ENCODE assay signal across 9 cellular contexts in the genomic region with DNA sequence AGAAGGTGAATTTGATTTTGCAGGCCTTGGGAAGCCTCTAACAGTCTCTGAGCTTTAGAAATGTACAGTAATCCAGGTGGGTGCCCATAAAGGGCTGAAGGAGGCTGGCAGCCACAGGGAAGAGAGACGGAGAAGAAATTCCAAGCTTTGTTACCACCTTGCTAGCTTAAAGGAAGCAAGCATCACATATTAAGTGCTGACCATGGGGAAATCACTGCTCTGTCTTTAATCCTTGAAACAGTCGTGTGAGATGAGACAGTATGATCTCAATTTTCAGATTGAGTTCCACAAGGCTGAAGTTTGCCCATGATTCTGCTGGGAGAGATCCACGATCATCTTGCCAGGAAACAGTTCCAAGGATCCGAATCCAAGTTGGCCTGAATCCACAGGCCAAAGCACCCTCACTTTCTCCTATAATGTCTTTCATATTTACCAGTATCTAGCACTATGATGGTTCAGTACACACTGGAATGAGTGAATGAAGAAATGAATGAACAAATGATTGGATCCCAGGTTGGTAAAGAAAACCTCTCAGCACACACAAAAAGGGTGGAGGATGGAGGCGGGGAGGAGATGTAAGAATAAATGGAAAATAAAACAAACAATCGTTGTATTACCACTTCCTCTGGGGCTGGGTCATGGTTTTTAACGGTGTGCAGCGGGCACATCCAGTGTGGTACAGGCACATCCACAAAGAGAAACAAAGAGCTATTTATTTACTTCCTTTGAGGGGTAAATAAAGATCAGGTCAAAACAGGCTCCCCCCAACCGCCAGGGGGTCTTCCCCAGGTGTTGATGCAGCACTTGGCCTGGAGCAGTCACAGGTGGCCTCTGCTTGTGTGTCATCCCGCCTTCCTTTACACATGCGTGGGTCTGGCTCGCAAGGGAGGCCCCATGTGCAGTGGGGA. TPM values are rescaled to one million over a fixed set of nuclear protein-coding genes. Genes with fewer than 3 reads are reported as not detected.
DNase-seq lines count a peak whose midpoint lies in the region; ATAC-seq and TF ChIP-seq lines count a peak whose summit lies in the region.
"Had no signal": no experiment of that assay in that cellular context is flagged by ENCODE, and none has a peak within 500 bp of the region (broad histone marks: within the 10 kb centered on the region; RNA-seq: fewer than 3 reads in every experiment).

No MANE protein-coding gene starts in this region.

- WGBS in gastroesophageal sphincter (ENCODE audit: low coverage in 1 of 2), 2 donors, result 30 to 41% methylated on average over 8 to 9 of the region's 12 CpGs
- WGBS in upper lobe of left lung, 2 donors, result 38 to 47% methylated on average over 11 to 12 of the region's 12 CpGs

- H3K9me3 ChIP-seq in right atrium auricular region (no peaks in the 10 kb centered on the region), gastroesophageal sphincter (no peaks in the 10 kb centered on the region), upper lobe of left lung (no peaks in the 10 kb centered on the region)
- H3K9me3 ChIP-seq: heart right ventricle had no signal

- peak; percentile 49 for ATAC-seq in Right ventricle myocardium inferior
- no peak for ATAC-seq in gastroesophageal sphincter
- peak in 1 of 2 donors; percentile 47 for ATAC-seq in upper lobe of left lung (ENCODE audit: low FRiP score in 2 of 2)
- no peak for ATAC-seq in HG03571 (IDR thresholded peaks at IDR 0.05; ENCODE audit: unreplicated experiment)

- H3K27me3 ChIP-seq in right atrium auricular region (no peaks in the 10 kb centered on the region), gastroesophageal sphincter (no peaks in the 10 kb centered on the region), upper lobe of left lung (no peaks in the 10 kb centered on the region)
- H3K27me3 ChIP-seq: heart right ventricle had no signal

- no peaks in the 10 kb centered on the region for H3K36me3 ChIP-seq in right atrium auricular region
- peaks cover 0 to 11% of the 10 kb centered on the region in 2 donors for H3K36me3 ChIP-seq in gastroesophageal sphincter
- peaks cover 0 to 10% (median 5%) of the 10 kb centered on the region in 4 donors for H3K36me3 ChIP-seq in upper lobe of left lung

- TF ChIP-seq CTCF in right atrium auricular region (IDR thresholded peaks at IDR 0.05), result no peak
- TF ChIP-seq CTCF in gastroesophageal sphincter (IDR thresholded peaks at IDR 0.05), result no peak
- TF ChIP-seq CTCF in upper lobe of left lung (IDR thresholded peaks at IDR 0.05), result no peak

- H3K27ac ChIP-seq in right atrium auricular region (no peak overlapping the region), gastroesophageal sphincter (peak overlapping the region in 3 of 4 donors; percentile 21 to 60 (median 48)), upper lobe of left lung (peak overlapping the region in 3 of 4 donors; percentile 8 to 48 (median 42))

- no peak for TF ChIP-seq EP300 in gastroesophageal sphincter (IDR thresholded peaks at IDR 0.05)
- no peak for TF ChIP-seq EP300 in upper lobe of left lung (IDR thresholded peaks at IDR 0.05)

- DNase-seq in Right ventricle myocardium inferior (ENCODE audit: missing footprints), result no peak
- DNase-seq in right atrium auricular region (ENCODE audit: low spot score), result no peak
- DNase-seq in activated CD4-positive, alpha-beta T cell treated with anti-CD3 and anti-CD28 coated beads, Interleukin-2, amount 50 U/mL, for 24 hours (ENCODE audit: low read depth in 1 of 2, low spot score in 1 of 2), result peak; percentile 50 to 62
- DNase-seq in upper lobe of left lung, result no peak
- DNase-seq in DMS153 (lab: John Stamatoyannopoulos, UW), result no peak
- DNase-seq in NCI-H1092 (lab: John Stamatoyannopoulos, UW), result no peak
- DNase-seq: heart right ventricle had no signal

- TF ChIP-seq POLR2A in gastroesophageal sphincter (IDR thresholded peaks at IDR 0.05) (no peak), upper lobe of left lung (IDR thresholded peaks at IDR 0.05) (no peak)

- no peak overlapping the region for H3K4me3 ChIP-seq in right atrium auricular region
- no peak overlapping the region for H3K4me3 ChIP-seq in gastroesophageal sphincter
- no peak overlapping the region for H3K4me3 ChIP-seq in upper lobe of left lung
- H3K4me3 ChIP-seq: heart right ventricle had no signal

- H3K4me1 ChIP-seq in right atrium auricular region (peaks cover 0 to 23% of the 10 kb centered on the region in 2 donors), gastroesophageal sphincter (peaks cover 4 to 27% (median 12%) of the 10 kb centered on the region in 3 donors), upper lobe of left lung (peaks cover 18 to 46% (median 30%) of the 10 kb centered on the region in 4 donors)

- intact Hi-C loops in Right ventricle myocardium inferior (cut with DNase I), result no loop called here

RNA-seq across cellular contexts. Expression of a gene that starts 28.2 kb away (rescaled TPM):
- 31.5 TPM for total RNA-seq in Right ventricle myocardium inferior
- total RNA-seq in right atrium auricular region, result 10 to 100 TPM; 21.9 to 35.8 TPM
- 10 to 100 TPM; 16.8 to 33.6 (median 24.2) TPM for total RNA-seq in gastroesophageal sphincter
- 10 to 100 TPM; 23.0 to 67.1 (median 34.4) TPM for total RNA-seq in upper lobe of left lung

Comparison
In these comparisons a context has a peak if more than half of its experiments do, and no peak if none do; other contexts are left out.
1. DNase-seq: peak in activated CD4-positive, alpha-beta T cell treated with anti-CD3 and anti-CD28 coated beads, Interleukin-2, amount 50 U/mL, for 24 hours (2 of 2); none in Right ventricle myocardium inferior (single experiment), right atrium auricular region (single experiment), upper lobe of left lung (0 of 2), DMS153 (single experiment) and NCI-H1092 (single experiment).
2. H3K27ac ChIP-seq: peak in gastroesophageal sphincter (3 of 4) and upper lobe of left lung (3 of 4); none in right atrium auricular region (0 of 2).